14 cellular contexts compared by ENCODE assay signal in the genomic region with DNA sequence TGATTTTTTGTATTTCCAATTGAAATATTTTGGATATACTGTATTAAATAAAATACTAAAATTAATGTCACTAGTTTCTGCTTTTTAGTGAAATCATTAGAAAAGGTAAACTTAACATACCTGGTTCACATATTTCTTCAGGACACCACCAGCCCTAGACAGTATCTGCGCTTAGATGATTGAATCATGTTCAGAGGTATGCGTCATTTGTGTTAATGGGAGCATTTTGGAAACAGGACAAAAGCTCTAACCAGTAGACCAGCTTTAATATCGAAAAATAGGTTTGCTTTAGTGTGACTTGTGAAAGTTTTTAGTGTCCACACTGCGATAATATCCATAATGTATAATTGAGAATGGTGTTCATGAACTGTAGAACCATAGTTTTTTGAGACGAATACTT. TPM values are rescaled to one million over a fixed set of nuclear protein-coding genes. Genes with fewer than 3 reads are reported as not detected.
A peak's percentile ranks its signal among the peaks of the same experiment; 100 is the strongest.
DNase-seq lines count a peak whose midpoint lies in the region; ATAC-seq and TF ChIP-seq lines count a peak whose summit lies in the region.
"Had no signal": no experiment of that assay in that cellular context is flagged by ENCODE, and none has a peak within 500 bp of the region (broad histone marks: within the 10 kb centered on the region; RNA-seq: fewer than 3 reads in every experiment).

No MANE protein-coding gene starts in this region.

- intact Hi-C loops in sigmoid colon (cut with DNase I) = no loop called here

- H3K4me1 ChIP-seq in GM23338 (ENCODE audit: insufficient read depth) (peaks cover 32% of the 10 kb centered on the region), hepatocyte (ENCODE audit: insufficient read depth) (peaks cover 8% of the 10 kb centered on the region), sigmoid colon (peaks cover 0 to 10% (median 8%) of the 10 kb centered on the region in 4 donors)

- H3K9me2 ChIP-seq in GM23338 (ENCODE audit: insufficient read depth) = no peaks in the 10 kb centered on the region
- H3K9me2 ChIP-seq in hepatocyte (replicated peaks; ENCODE audit: insufficient read depth) = no peaks in the 10 kb centered on the region

- TF ChIP-seq POLR2A in sigmoid colon (IDR thresholded peaks at IDR 0.05) = no peak

- no peak for ATAC-seq in GM23338
- ATAC-seq in GM19455 (IDR thresholded peaks at IDR 0.05; ENCODE audit: unreplicated experiment) = no peak
- ATAC-seq: CD8-positive, alpha-beta T cell; HepG2 had no signal

- H3K9me3 ChIP-seq in hepatocyte (ENCODE audit: low read depth) (no peaks in the 10 kb centered on the region), sigmoid colon (no peaks in the 10 kb centered on the region)
- H3K9me3 ChIP-seq: BLaER1 treated with 17β-estradiol and CSF1 and Interleukin-3, amounts not matched to agents 10 nM and 100 nM; HAP-1 had no signal

- H2AFZ ChIP-seq in GM23338 (no peak overlapping the region), hepatocyte (no peak overlapping the region)

- H3K27me3 ChIP-seq in GM23338 (ENCODE audit: insufficient read depth) = no peaks in the 10 kb centered on the region
- H3K27me3 ChIP-seq in hepatocyte = no peaks in the 10 kb centered on the region
- no peaks in the 10 kb centered on the region for H3K27me3 ChIP-seq in sigmoid colon
- H3K27me3 ChIP-seq: BLaER1 treated with 17β-estradiol and CSF1 and Interleukin-3, amounts not matched to agents 10 nM and 100 nM had no signal

- H3K4me3 Mint-ChIP-seq in GM23338 = no peak overlapping the region
- H3K4me3 Mint-ChIP-seq: CD8-positive, alpha-beta T cell; IgD-negative memory B cell had no signal

- 97% methylated on average over 5 of the region's 5 CpGs for WGBS in hepatocyte (ENCODE audit: low lambda C conversion rate, missing lambda C conversion rate)
- WGBS in sigmoid colon, 2 donors = 94 to 95% methylated on average over 5 of the region's 5 CpGs

- no peak for DNase-seq in GM23338 (ENCODE audit: low spot score)
- DNase-seq in hepatocyte (ENCODE audit: low spot score) = no peak
- DNase-seq in SHP77 (lab: John Stamatoyannopoulos, UW) = no peak
- DNase-seq in sigmoid colon = no peak
- DNase-seq: Calu3; CD8-positive, alpha-beta T cell; DMS79 treated with DMSO at 0.1 percent for 48 hours; GF-D8 had no signal

- H3K4me3 ChIP-seq in GM23338 (no peak overlapping the region), hepatocyte (no peak overlapping the region), sigmoid colon (no peak overlapping the region)
- H3K4me3 ChIP-seq: BLaER1 treated with 17β-estradiol and CSF1 and Interleukin-3, amounts not matched to agents 10 nM and 100 nM; HAP-1 had no signal

- peaks cover 9% of the 10 kb centered on the region for H3K27me3 Mint-ChIP-seq in GM23338 (ENCODE audit: insufficient read depth, low read depth, poor library complexity)
- H3K27me3 Mint-ChIP-seq: IgD-negative memory B cell had no signal

- peaks cover 49% of the 10 kb centered on the region for H3K4me1 Mint-ChIP-seq in GM23338

- peaks cover 52% of the 10 kb centered on the region for H4K20me1 ChIP-seq in GM23338 (replicated peaks; ENCODE audit: insufficient read depth)
- peaks cover 29% of the 10 kb centered on the region for H4K20me1 ChIP-seq in hepatocyte (ENCODE audit: insufficient read depth, poor library complexity, severe bottlenecking)

- H3K27ac Mint-ChIP-seq in GM23338 = no peak overlapping the region
- H3K27ac Mint-ChIP-seq: CD8-positive, alpha-beta T cell had no signal

- TF ChIP-seq EP300 in sigmoid colon (IDR thresholded peaks at IDR 0.05) = no peak

- H3K36me3 ChIP-seq in GM23338 (ENCODE audit: insufficient read depth) (peaks cover 54% of the 10 kb centered on the region), hepatocyte (replicated peaks; ENCODE audit: insufficient read depth, low read depth) (no peaks in the 10 kb centered on the region), sigmoid colon (peaks cover 5 to 46% (median 16%) of the 10 kb centered on the region in 4 donors)

- H3F3A ChIP-seq in GM23338 (replicated peaks; ENCODE audit: low read depth) = peaks cover 71% of the 10 kb centered on the region

- no peaks in the 10 kb centered on the region; the same call in 2 of the 3 replicates for H3K9me3 Mint-ChIP-seq in GM23338
- H3K9me3 Mint-ChIP-seq: CD8-positive, alpha-beta T cell; IgD-negative memory B cell had no signal

- no peak overlapping the region for H3K4me2 ChIP-seq in GM23338
- H3K4me2 ChIP-seq in hepatocyte = no peak overlapping the region
- H3K4me2 ChIP-seq: BLaER1 treated with 17β-estradiol and CSF1 and Interleukin-3, amounts not matched to agents 10 nM and 100 nM had no signal

- H3K36me3 Mint-ChIP-seq in GM23338 (ENCODE audit: low read depth) = peaks cover 79% of the 10 kb centered on the region

- peaks cover 77% of the 10 kb centered on the region for H3K79me2 ChIP-seq in GM23338 (replicated peaks; ENCODE audit: insufficient read depth)
- H3K79me2 ChIP-seq in hepatocyte = peaks cover 45% of the 10 kb centered on the region

- H3K27ac ChIP-seq in GM23338 (ENCODE audit: low read depth) (peak overlapping the region; percentile 86), VCaP (peak overlapping the region; percentile 64), hepatocyte (peak overlapping the region; percentile 20), sigmoid colon (no peak overlapping the region)

- TF ChIP-seq CTCF in GM23338 (conservative IDR thresholded peaks at IDR 0.05; ENCODE audit: low read depth in 2 of 2) (no peak), VCaP (conservative IDR thresholded peaks at IDR 0.05) (no peak), hepatocyte (IDR thresholded peaks at IDR 0.05; ENCODE audit: poor library complexity) (no peak), sigmoid colon (IDR thresholded peaks at IDR 0.05) (no peak)

TF ChIP-seq in GM23338, 12 proteins besides CTCF, POLR2A, EP300 and RAD21:
- TF ChIP-seq ZNF114 (CRISPR knock-in tag; IDR thresholded peaks at IDR 0.05) (no peak), STAT1 (IDR thresholded peaks at IDR 0.05; ENCODE audit: unreplicated experiment) (no peak)
- TF ChIP-seq, protein P1, sequence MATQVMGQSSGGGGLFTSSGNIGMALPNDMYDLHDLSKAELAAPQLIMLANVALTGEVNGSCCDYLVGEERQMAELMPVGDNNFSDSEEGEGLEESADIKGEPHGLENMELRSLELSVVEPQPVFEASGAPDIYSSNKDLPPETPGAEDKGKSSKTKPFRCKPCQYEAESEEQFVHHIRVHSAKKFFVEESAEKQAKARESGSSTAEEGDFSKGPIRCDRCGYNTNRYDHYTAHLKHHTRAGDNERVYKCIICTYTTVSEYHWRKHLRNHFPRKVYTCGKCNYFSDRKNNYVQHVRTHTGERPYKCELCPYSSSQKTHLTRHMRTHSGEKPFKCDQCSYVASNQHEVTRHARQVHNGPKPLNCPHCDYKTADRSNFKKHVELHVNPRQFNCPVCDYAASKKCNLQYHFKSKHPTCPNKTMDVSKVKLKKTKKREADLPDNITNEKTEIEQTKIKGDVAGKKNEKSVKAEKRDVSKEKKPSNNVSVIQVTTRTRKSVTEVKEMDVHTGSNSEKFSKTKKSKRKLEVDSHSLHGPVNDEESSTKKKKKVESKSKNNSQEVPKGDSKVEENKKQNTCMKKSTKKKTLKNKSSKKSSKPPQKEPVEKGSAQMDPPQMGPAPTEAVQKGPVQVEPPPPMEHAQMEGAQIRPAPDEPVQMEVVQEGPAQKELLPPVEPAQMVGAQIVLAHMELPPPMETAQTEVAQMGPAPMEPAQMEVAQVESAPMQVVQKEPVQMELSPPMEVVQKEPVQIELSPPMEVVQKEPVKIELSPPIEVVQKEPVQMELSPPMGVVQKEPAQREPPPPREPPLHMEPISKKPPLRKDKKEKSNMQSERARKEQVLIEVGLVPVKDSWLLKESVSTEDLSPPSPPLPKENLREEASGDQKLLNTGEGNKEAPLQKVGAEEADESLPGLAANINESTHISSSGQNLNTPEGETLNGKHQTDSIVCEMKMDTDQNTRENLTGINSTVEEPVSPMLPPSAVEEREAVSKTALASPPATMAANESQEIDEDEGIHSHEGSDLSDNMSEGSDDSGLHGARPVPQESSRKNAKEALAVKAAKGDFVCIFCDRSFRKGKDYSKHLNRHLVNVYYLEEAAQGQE (IDR thresholded peaks at IDR 0.05; ENCODE audit: unreplicated experiment) = no peak
- TF ChIP-seq, protein P2, sequence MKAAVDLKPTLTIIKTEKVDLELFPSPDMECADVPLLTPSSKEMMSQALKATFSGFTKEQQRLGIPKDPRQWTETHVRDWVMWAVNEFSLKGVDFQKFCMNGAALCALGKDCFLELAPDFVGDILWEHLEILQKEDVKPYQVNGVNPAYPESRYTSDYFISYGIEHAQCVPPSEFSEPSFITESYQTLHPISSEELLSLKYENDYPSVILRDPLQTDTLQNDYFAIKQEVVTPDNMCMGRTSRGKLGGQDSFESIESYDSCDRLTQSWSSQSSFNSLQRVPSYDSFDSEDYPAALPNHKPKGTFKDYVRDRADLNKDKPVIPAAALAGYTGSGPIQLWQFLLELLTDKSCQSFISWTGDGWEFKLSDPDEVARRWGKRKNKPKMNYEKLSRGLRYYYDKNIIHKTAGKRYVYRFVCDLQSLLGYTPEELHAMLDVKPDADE (IDR thresholded peaks at IDR 0.05) = no peak
TF ChIP-seq in GM23338: peak in this region for 0.

RNA-seq across cellular contexts. Expression of a gene that starts 47.1 kb away (rescaled TPM):
- 308 and 325 TPM in 2 replicates for total RNA-seq in GM23338 (2014; rRNA removed; shearing (Covaris generic))
- polyA plus RNA-seq in GM23338 (2016; fragmentation: Nextera tagmentation; extraction: Ambion mirVana) (305 and 322 TPM in 2 replicates), hepatocyte (106 and 110 TPM in 2 replicates), sigmoid colon (10 to 100 TPM; 71.5 to 93.9 (median 93.4) TPM)
- total RNA-seq in hepatocyte (92.2 and 118 TPM in 2 replicates), sigmoid colon (100 to 1,000 TPM; 120 to 145 (median 129) TPM)

Comparison
In these comparisons a context has a peak if more than half of its experiments do, and no peak if none do; other contexts are left out.
1. H3K27ac ChIP-seq: peak in GM23338 (single experiment), VCaP (single experiment) and hepatocyte (single experiment); none in sigmoid colon (0 of 4).